ENCODE assay signal across 11 cellular contexts in genomic region chr12:106840217-106840616, GRCh38.
A peak's percentile ranks its signal among the peaks of the same experiment; 100 is the strongest.
DNase-seq lines count a peak whose midpoint lies in the region; ATAC-seq and FAIRE-seq lines count a peak whose summit lies in the region.
"Had no signal": no experiment of that assay in that cellular context is flagged by ENCODE, and none has a peak within 500 bp of the region (broad histone marks: within the 10 kb centered on the region; RNA-seq: fewer than 3 reads in every experiment).

No MANE protein-coding gene starts in this region.

- H3K9me3 Mint-ChIP-seq in activated naive CD8-positive, alpha-beta T cell treated with anti-CD3 and anti-CD28 coated beads, Interleukin-2, amount 10 ng/mL, durations not matched to agents 7 days and 5 days, result no peaks in the 10 kb centered on the region
- no peaks in the 10 kb centered on the region for H3K9me3 Mint-ChIP-seq in activated naive CD8-positive, alpha-beta T cell treated with anti-CD3 and anti-CD28 coated beads, Interleukin-2, amount 50 U/mL, for 24 hours
- H3K9me3 Mint-ChIP-seq in activated CD4-positive, alpha-beta T cell treated with anti-CD3 and anti-CD28 coated beads, Interleukin-2, amount 10 ng/mL, durations not matched to agents 7 days and 5 days, result no peaks in the 10 kb centered on the region
- H3K9me3 Mint-ChIP-seq: CD4-positive, CD25-positive, alpha-beta regulatory T cell had no signal

- H3K27ac Mint-ChIP-seq in activated naive CD8-positive, alpha-beta T cell treated with anti-CD3 and anti-CD28 coated beads, Interleukin-2, amount 10 ng/mL, durations not matched to agents 7 days and 5 days, result peak overlapping the region; percentile 4
- no peak overlapping the region for H3K27ac Mint-ChIP-seq in activated naive CD8-positive, alpha-beta T cell treated with anti-CD3 and anti-CD28 coated beads, Interleukin-2, amount 50 U/mL, for 24 hours
- H3K27ac Mint-ChIP-seq in activated CD4-positive, alpha-beta T cell treated with anti-CD3 and anti-CD28 coated beads, Interleukin-2, amount 10 ng/mL, durations not matched to agents 7 days and 5 days, result no peak overlapping the region

- 28 to 32% methylated on average over 2 of the region's 2 CpGs for WGBS in aorta, 2 donors

- no peak overlapping the region for H3K27ac ChIP-seq in aorta (ENCODE audit: low read depth in 1 of 2, low read length in 2 of 2)

- no peaks in the 10 kb centered on the region for H3K27me3 ChIP-seq in aorta (ENCODE audit: control insufficient read depth in 1 of 2, insufficient read depth in 2 of 2, low read length in 1 of 2)

- intact Hi-C loops in aorta (cut with DNase I), result loop anchor here in 1 of 2 donors (5.0 kb wide), 1 partner anchor 453 kb away; no protein-coding TSS in a partner anchor

- no peaks in the 10 kb centered on the region for H3K9me3 ChIP-seq in aorta (ENCODE audit: control insufficient read depth, low read length)

- peaks cover 8% of the 10 kb centered on the region for H3K36me3 Mint-ChIP-seq in activated naive CD8-positive, alpha-beta T cell treated with anti-CD3 and anti-CD28 coated beads, Interleukin-2, amount 10 ng/mL, durations not matched to agents 7 days and 5 days
- peaks cover 8% of the 10 kb centered on the region for H3K36me3 Mint-ChIP-seq in activated naive CD8-positive, alpha-beta T cell treated with anti-CD3 and anti-CD28 coated beads, Interleukin-2, amount 50 U/mL, for 24 hours (ENCODE audit: low read depth)
- no peaks in the 10 kb centered on the region for H3K36me3 Mint-ChIP-seq in activated CD4-positive, alpha-beta T cell treated with anti-CD3 and anti-CD28 coated beads, Interleukin-2, amount 10 ng/mL, durations not matched to agents 7 days and 5 days (ENCODE audit: low read depth)

- no peaks in the 10 kb centered on the region for H3K27me3 Mint-ChIP-seq in activated naive CD8-positive, alpha-beta T cell treated with anti-CD3 and anti-CD28 coated beads, Interleukin-2, amount 10 ng/mL, durations not matched to agents 7 days and 5 days
- H3K27me3 Mint-ChIP-seq in activated naive CD8-positive, alpha-beta T cell treated with anti-CD3 and anti-CD28 coated beads, Interleukin-2, amount 50 U/mL, for 24 hours, result no peaks in the 10 kb centered on the region
- H3K27me3 Mint-ChIP-seq in activated CD4-positive, alpha-beta T cell treated with anti-CD3 and anti-CD28 coated beads, Interleukin-2, amount 10 ng/mL, durations not matched to agents 7 days and 5 days, result no peaks in the 10 kb centered on the region
- H3K27me3 Mint-ChIP-seq: CD4-positive, CD25-positive, alpha-beta regulatory T cell had no signal

- FAIRE-seq in TTC549 (lab: Jason Lieb, UNC), result peak; percentile 98

- H3K4me1 Mint-ChIP-seq in activated naive CD8-positive, alpha-beta T cell treated with anti-CD3 and anti-CD28 coated beads, Interleukin-2, amount 10 ng/mL, durations not matched to agents 7 days and 5 days, result peaks cover 11% of the 10 kb centered on the region
- peaks cover 7% of the 10 kb centered on the region for H3K4me1 Mint-ChIP-seq in activated naive CD8-positive, alpha-beta T cell treated with anti-CD3 and anti-CD28 coated beads, Interleukin-2, amount 50 U/mL, for 24 hours
- peaks cover 9% of the 10 kb centered on the region for H3K4me1 Mint-ChIP-seq in activated CD4-positive, alpha-beta T cell treated with anti-CD3 and anti-CD28 coated beads, Interleukin-2, amount 10 ng/mL, durations not matched to agents 7 days and 5 days

- CTCF ChIA-PET in activated CD4-positive, alpha-beta T cell treated with anti-CD3 and anti-CD28 coated beads, Interleukin-2, amount 10 ng/mL, durations not matched to agents 7 days and 5 days (lab: Charles Lee), result interaction anchor here (1.1 kb wide), 1 partner anchor 16 kb away, joined by 3 read pairs; no protein-coding TSS in a partner anchor

- POLR2A ChIA-PET in activated naive CD8-positive, alpha-beta T cell treated with anti-CD3 and anti-CD28 coated beads, Interleukin-2, amount 10 ng/mL, durations not matched to agents 7 days and 5 days (lab: Charles Lee), result no interaction called here
- POLR2A ChIA-PET in activated CD4-positive, alpha-beta T cell treated with anti-CD3 and anti-CD28 coated beads, Interleukin-2, amount 10 ng/mL, durations not matched to agents 7 days and 5 days (lab: Charles Lee), result no interaction called here

- no peak for DNase-seq in activated naive CD8-positive, alpha-beta T cell treated with anti-CD3 and anti-CD28 coated beads, Interleukin-2, amount 10 ng/mL, durations not matched to agents 7 days and 5 days
- DNase-seq in activated naive CD8-positive, alpha-beta T cell treated with anti-CD3 and anti-CD28 coated beads, Interleukin-2, amount 50 U/mL, for 24 hours, result no peak
- DNase-seq in iPS-NIHi11 (ENCODE audit: low spot score) (peak; percentile 36), aorta (no peak), SKM-1 (lab: John Stamatoyannopoulos, UW; ENCODE audit: unreplicated experiment) (no peak)
- no peak for DNase-seq in activated CD4-positive, alpha-beta T cell treated with anti-CD3 and anti-CD28 coated beads, Interleukin-2, amount 10 ng/mL, durations not matched to agents 7 days and 5 days
- DNase-seq: activated CD4-positive, alpha-beta T cell treated with anti-CD3 and anti-CD28 coated beads, Interleukin-2, amount 50 U/mL, for 4 hours; CD4-positive, CD25-positive, alpha-beta regulatory T cell had no signal

- no peaks in the 10 kb centered on the region for H3K4me1 ChIP-seq in aorta (ENCODE audit: control insufficient read depth in 1 of 2, insufficient read depth in 2 of 2, low read length in 2 of 2)

- ATAC-seq in activated naive CD8-positive, alpha-beta T cell treated with anti-CD3 and anti-CD28 coated beads, Interleukin-2, amount 10 ng/mL, durations not matched to agents 7 days and 5 days (ENCODE audit: low read depth), result no peak
- ATAC-seq in activated naive CD8-positive, alpha-beta T cell treated with anti-CD3 and anti-CD28 coated beads, Interleukin-2, amount 50 U/mL, for 24 hours, result no peak
- ATAC-seq in aorta (ENCODE audit: low FRiP score) (peak; percentile 42), HG03159 (IDR thresholded peaks at IDR 0.05; ENCODE audit: unreplicated experiment) (no peak)

- no peaks in the 10 kb centered on the region for H3K36me3 ChIP-seq in aorta (ENCODE audit: control insufficient read depth in 1 of 2, insufficient read depth in 2 of 2, low read length in 1 of 2)

- no peak overlapping the region for H3K4me3 Mint-ChIP-seq in activated naive CD8-positive, alpha-beta T cell treated with anti-CD3 and anti-CD28 coated beads, Interleukin-2, amount 10 ng/mL, durations not matched to agents 7 days and 5 days
- H3K4me3 Mint-ChIP-seq in activated naive CD8-positive, alpha-beta T cell treated with anti-CD3 and anti-CD28 coated beads, Interleukin-2, amount 50 U/mL, for 24 hours, result no peak overlapping the region
- H3K4me3 Mint-ChIP-seq in activated CD4-positive, alpha-beta T cell treated with anti-CD3 and anti-CD28 coated beads, Interleukin-2, amount 10 ng/mL, durations not matched to agents 7 days and 5 days, result no peak overlapping the region
- H3K4me3 Mint-ChIP-seq: CD4-positive, CD25-positive, alpha-beta regulatory T cell had no signal

- no peak overlapping the region for H3K4me3 ChIP-seq in aorta (ENCODE audit: low read length in 2 of 2)
- H3K4me3 ChIP-seq: lung had no signal
